In the genomic region with DNA sequence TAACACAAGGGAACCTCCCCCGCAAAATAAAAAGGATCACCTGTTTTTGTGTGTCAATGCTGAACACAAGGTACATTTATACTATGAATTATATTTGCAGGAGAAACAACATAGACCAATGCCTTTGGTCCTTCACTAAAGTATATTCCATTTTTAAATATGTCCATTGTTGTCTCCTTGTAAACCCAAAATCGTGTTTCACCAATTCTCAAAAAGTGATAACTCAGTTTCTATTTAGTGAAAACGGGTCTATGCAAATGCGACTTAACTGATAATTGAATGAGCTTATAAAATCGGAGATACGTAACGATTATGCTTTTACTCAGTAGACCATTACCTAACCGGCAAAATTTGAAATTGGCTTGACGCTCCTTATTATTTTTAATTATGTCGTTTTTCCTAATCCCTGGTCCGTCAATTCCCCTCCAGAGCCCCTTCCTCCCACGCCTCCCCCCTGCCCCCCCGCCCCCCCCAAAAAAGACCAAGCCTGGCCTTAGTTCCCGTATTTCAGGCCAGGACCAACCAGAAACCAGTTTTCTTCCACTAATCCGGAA, we compare ENCODE assay signal across 8 cellular contexts. TPM values are rescaled to one million over a fixed set of nuclear protein-coding genes. Genes with fewer than 3 reads are reported as not detected.
DNase-seq lines count a peak whose midpoint lies in the region; TF ChIP-seq lines count a peak whose summit lies in the region.

No MANE protein-coding gene starts in this region.

- no peaks in the 10 kb centered on the region for H3K36me3 ChIP-seq in adrenal gland (replicated peaks in 1 of 2)
- no peaks in the 10 kb centered on the region for H3K36me3 ChIP-seq in tibial artery

- DNase-seq in AG20443 (ENCODE audit: low spot score): peak; percentile 83
- no peak for DNase-seq in HL-60 (ENCODE audit: low read depth in 1 of 2, low spot score in 1 of 2)
- no peak for DNase-seq in adrenal gland
- DNase-seq in tibial artery: no peak
- DNase-seq in stimulated activated CD4-positive, alpha-beta T cell treated with anti-CD3 and anti-CD28 coated beads, Interleukin-12 subunit alpha, Interleukin-12 subunit beta, amount 100 ng/mL, for 4 hours: no peak
- DNase-seq in OCI-M2 (lab: John Stamatoyannopoulos, UW; ENCODE audit: unreplicated experiment): no peak
- DNase-seq in GM03348 (ENCODE audit: low spot score): no peak

- TF ChIP-seq CTCF in HL-60 (IDR thresholded peaks at IDR 0.05; ENCODE audit: insufficient read depth, low read length): no peak
- no peak for TF ChIP-seq CTCF in adrenal gland (IDR thresholded peaks at IDR 0.05)
- no peak for TF ChIP-seq CTCF in tibial artery (IDR thresholded peaks at IDR 0.05)

- no peak for TF ChIP-seq POLR2A in adrenal gland (IDR thresholded peaks at IDR 0.05)

- H3K27ac ChIP-seq in HL-60 (replicated peaks) (peak overlapping the region; percentile 74), adrenal gland (peak overlapping the region in 4 of 5 donors; percentile 71 to 95 (median 84)), layer of hippocampus (ENCODE audit: low read depth, low read length) (peak overlapping the region; percentile 71), tibial artery (peak overlapping the region; percentile 82 to 91)

- H3K4me3 ChIP-seq in HL-60 (replicated peaks; ENCODE audit: insufficient read depth, low read length): peak overlapping the region; percentile 68
- peak overlapping the region in 2 of 4 donors; percentile 40 to 71 for H3K4me3 ChIP-seq in adrenal gland
- peak overlapping the region; percentile 80 for H3K4me3 ChIP-seq in tibial artery

- intact Hi-C loops in adrenal gland (cut with DNase I): no loop called here
- intact Hi-C loops in tibial artery (cut with DNase I; ENCODE audit: low total_unique reads): no loop called here

- H3K9me3 ChIP-seq in adrenal gland (replicated peaks in 1 of 3): no peaks in the 10 kb centered on the region
- no peaks in the 10 kb centered on the region for H3K9me3 ChIP-seq in tibial artery

- no peaks in the 10 kb centered on the region for H3K27me3 ChIP-seq in HL-60 (ENCODE audit: insufficient read depth, poor library complexity, severe bottlenecking)
- no peaks in the 10 kb centered on the region for H3K27me3 ChIP-seq in adrenal gland
- no peaks in the 10 kb centered on the region for H3K27me3 ChIP-seq in layer of hippocampus (ENCODE audit: control insufficient read depth, insufficient read depth, low read length)
- no peaks in the 10 kb centered on the region for H3K27me3 ChIP-seq in tibial artery

- H3K4me1 ChIP-seq in adrenal gland (replicated peaks in 1 of 2) (no peaks in the 10 kb centered on the region), tibial artery (peaks cover 0 to 4% (median 0%) of the 10 kb centered on the region in 4 donors)

- whole genome bisulfite sequencing in adrenal gland, 4 donors: 3 to 29% (median 16%) methylated on average over 14 to 15 of the region's 15 CpGs

RNA-seq across cellular contexts. Expression of a gene that starts 2.0 kb away (rescaled TPM):
- 10 to 100 TPM in 6 of 8 donors, 1 to 10 TPM in 2; 5.4 to 25.7 (median 12.6) TPM for total RNA-seq in adrenal gland
- polyA plus RNA-seq in adrenal gland: 1 to 10 TPM; 1.7 to 4.7 (median 3.1) TPM
